Comparison of ENCODE assay signal across 25 cellular contexts in the genomic region with DNA sequence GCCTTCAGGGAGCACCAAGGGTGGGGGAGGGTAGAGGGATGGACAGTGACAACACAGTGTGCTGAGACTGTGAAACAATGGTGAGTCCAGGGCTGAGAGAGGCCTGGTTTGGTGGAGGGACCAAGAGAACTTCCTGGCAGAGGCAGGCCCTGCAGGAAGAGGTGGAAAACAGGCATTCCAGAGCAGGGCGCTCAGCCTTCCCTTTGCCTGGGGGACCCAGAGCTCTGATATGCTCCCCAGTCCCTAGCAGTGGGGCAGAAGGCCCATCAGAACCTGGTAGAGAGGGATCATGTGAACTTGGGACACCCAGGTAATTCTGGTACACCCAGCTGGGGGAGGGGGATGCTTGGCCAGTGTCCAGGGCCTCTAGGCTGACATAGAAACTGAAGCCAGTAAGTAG. TPM values are rescaled to one million over a fixed set of nuclear protein-coding genes. Genes with fewer than 3 reads are reported as not detected.
A peak's percentile ranks its signal among the peaks of the same experiment; 100 is the strongest.
DNase-seq lines count a peak whose midpoint lies in the region; ATAC-seq, FAIRE-seq and TF ChIP-seq lines count a peak whose summit lies in the region.
"Had no signal": no experiment of that assay in that cellular context is flagged by ENCODE, and none has a peak within 500 bp of the region (broad histone marks: within the 10 kb centered on the region; RNA-seq: fewer than 3 reads in every experiment).

No MANE protein-coding gene starts in this region.

- CTCF ChIA-PET in H1 (lab: Charles Lee; ENCODE audit: partially characterized antibody) = interaction anchor here (1.4 kb wide), 1 partner anchor 76 kb away, joined by 4 read pairs; no protein-coding TSS in a partner anchor

- H3K56ac ChIP-seq in H1 (replicated peaks; ENCODE audit: insufficient read length, low read depth, low read length) = no peak overlapping the region

- 0 out of 2 replicates have a peak, but pooled peaks cover 1% of the 10 kb centered on the region for H3K23me2 ChIP-seq in H1 (ENCODE audit: low read depth, low read length)

- no peak overlapping the region for H3K4me3 Mint-ChIP-seq in natural killer cell treated with Interleukin-12 subunit alpha and Interleukin-12 subunit beta and Interleukin-15 and Interleukin-18, amount 100 ng/mL, for 72 hours
- H3K4me3 Mint-ChIP-seq: B cell, neural crest cell had no signal

- no peaks in the 10 kb centered on the region for H3K79me2 ChIP-seq in H1 (ENCODE audit: control insufficient read depth in 1 of 2, insufficient read depth in 2 of 2, low read length in 2 of 2)

- H2AFZ ChIP-seq in H1 (ENCODE audit: low read length) (no peak overlapping the region), mesenchymal stem cell (ENCODE audit: low read depth, low read length) (no peak overlapping the region)

- no peaks in the 10 kb centered on the region for H3K36me3 Mint-ChIP-seq in natural killer cell treated with Interleukin-12 subunit alpha and Interleukin-12 subunit beta and Interleukin-15 and Interleukin-18, amount 100 ng/mL, for 72 hours

- H4K91ac ChIP-seq in H1 (replicated peaks; ENCODE audit: insufficient read length, low read length) = no peak overlapping the region
- no peak overlapping the region for H4K91ac ChIP-seq in mesenchymal stem cell (ENCODE audit: low read length)

- no peaks in the 10 kb centered on the region for H3K27me3 Mint-ChIP-seq in natural killer cell treated with Interleukin-12 subunit alpha and Interleukin-12 subunit beta and Interleukin-15 and Interleukin-18, amount 100 ng/mL, for 72 hours
- H3K27me3 Mint-ChIP-seq: B cell had no signal

- H3K9me3 Mint-ChIP-seq in natural killer cell treated with Interleukin-12 subunit alpha and Interleukin-12 subunit beta and Interleukin-15 and Interleukin-18, amount 100 ng/mL, for 72 hours = no peaks in the 10 kb centered on the region
- H3K9me3 Mint-ChIP-seq: neural crest cell had no signal

- H3K9ac ChIP-seq in BLaER1 treated with 17β-estradiol and CSF1 and Interleukin-3, amounts not matched to agents 10 nM and 100 nM = no peak overlapping the region
- H3K9ac ChIP-seq in H1 (replicated peaks in 1 of 4; ENCODE audit: extremely low read depth in 1 of 4, low read depth in 3 of 4, low read length in 3 of 4) = no peak overlapping the region
- H3K9ac ChIP-seq in mesenchymal stem cell (ENCODE audit: low read length) = no peak overlapping the region

- H3K4me1 ChIP-seq in BLaER1 treated with 17β-estradiol and CSF1 and Interleukin-3, amounts not matched to agents 10 nM and 100 nM = peaks cover 34 to 43% (median 40%) of the 10 kb centered on the region in 10 experiments
- H3K4me1 ChIP-seq in H1 (replicated peaks in 1 of 4; ENCODE audit: control insufficient read depth in 3 of 4, insufficient read depth in 4 of 4, low read length in 3 of 4) (0 out of 7 replicates have a peak, but pooled peaks cover 0 to 4% (median 0%) of the 10 kb centered on the region in 4 experiments), mesenchymal stem cell (ENCODE audit: control insufficient read depth, insufficient read depth, low read depth, low read length) (peaks cover 9% of the 10 kb centered on the region)
- H3K4me1 ChIP-seq: prostate gland had no signal

- TF ChIP-seq RAD21 in H1 (IDR thresholded peaks at IDR 0.05 in 1 of 2, conservative IDR thresholded peaks at IDR 0.05 in 1 of 2; ENCODE audit: low read depth in 2 of 2, low read length in 2 of 2) = no peak

- DNase-seq in HCEC 1CT (peak; percentile 31), H1 (ENCODE audit: low read depth in 1 of 2, low spot score in 2 of 2) (no peak), mesenchymal stem cell (no peak), cerebellar cortex (ENCODE audit: low spot score) (no peak), NCI-H2029 (lab: John Stamatoyannopoulos, UW) (no peak)
- DNase-seq in natural killer cell treated with Interleukin-12 subunit alpha and Interleukin-12 subunit beta and Interleukin-15 and Interleukin-18, amount 100 ng/mL, for 72 hours (ENCODE audit: low spot score) = no peak
- DNase-seq: activated CD4-positive, alpha-beta T cell treated with anti-CD3 and anti-CD28 coated beads, Interleukin-2, amount 50 U/mL, for 48 hours; activated naive CD4-positive, alpha-beta T cell; amygdala; caudate nucleus; left lung; mucosa of descending colon; NCI-H1436; NCI-H2171; NCI-H69; SHP77 treated with DMSO at 0.1 percent for 48 hours; stimulated activated CD4-positive, alpha-beta T cell treated with anti-CD3 and anti-CD28 coated beads, Interleukin-4, amount 100 ng/mL, for 24 hours; T-helper 1 cell had no signal

- no peaks in the 10 kb centered on the region for H3K27me3 ChIP-seq in BLaER1 treated with 17β-estradiol and CSF1 and Interleukin-3, amounts not matched to agents 10 nM and 100 nM
- no peaks in the 10 kb centered on the region for H3K27me3 ChIP-seq in H1 (replicated peaks in 1 of 4; ENCODE audit: control insufficient read depth in 3 of 4, extremely low read depth in 1 of 4, insufficient read depth in 3 of 4, low read length in 3 of 4)
- H3K27me3 ChIP-seq in mesenchymal stem cell (ENCODE audit: control insufficient read depth in 1 of 2, insufficient read depth in 1 of 2, low read length in 2 of 2) = peaks cover 0 to 4% of the 10 kb centered on the region in 2 experiments
- H3K27me3 ChIP-seq: left lung had no signal

- no peak overlapping the region for H4K5ac ChIP-seq in H1 (ENCODE audit: insufficient read length, low read depth, low read length)

- H3K9me3 ChIP-seq in BLaER1 treated with 17β-estradiol and CSF1 and Interleukin-3, amounts not matched to agents 10 nM and 100 nM (replicated peaks in 1 of 11) = no peaks in the 10 kb centered on the region
- no peaks in the 10 kb centered on the region for H3K9me3 ChIP-seq in H1 (ENCODE audit: insufficient read depth in 2 of 2, low read depth in 1 of 2, low read length in 1 of 2)
- H3K9me3 ChIP-seq in mesenchymal stem cell (ENCODE audit: control insufficient read depth, low read length) = no peaks in the 10 kb centered on the region
- H3K9me3 ChIP-seq: left lung, mucosa of descending colon, prostate gland had no signal

- H3K27ac ChIP-seq in BLaER1 treated with 17β-estradiol and CSF1 and Interleukin-3, amounts not matched to agents 10 nM and 100 nM = no peak overlapping the region; a peak in 1 of 22 replicates
- H3K27ac ChIP-seq in H1 (ENCODE audit: low read depth, low read length) (no peak overlapping the region), mesenchymal stem cell (ENCODE audit: low read length, poor library complexity, severe bottlenecking) (no peak overlapping the region)
- H3K27ac ChIP-seq: left lung, prostate gland had no signal

- ATAC-seq in GM21717 (IDR thresholded peaks at IDR 0.05; ENCODE audit: unreplicated experiment) = no peak
- ATAC-seq in natural killer cell treated with Interleukin-12 subunit alpha and Interleukin-12 subunit beta and Interleukin-15 and Interleukin-18, amount 100 ng/mL, for 72 hours = no peak
- ATAC-seq: esophagus mucosa, left lung, mucosa of descending colon had no signal

- TF ChIP-seq POLR2A in H1 (IDR thresholded peaks at IDR 0.05; ENCODE audit: control extremely low read depth in 1 of 2, low read depth in 2 of 2, low read length in 2 of 2) = no peak

- peak overlapping the region; percentile 21 to 71 (median 61); a peak in 20 of 22 replicates for H3K4me2 ChIP-seq in BLaER1 treated with 17β-estradiol and CSF1 and Interleukin-3, amounts not matched to agents 10 nM and 100 nM
- H3K4me2 ChIP-seq in H1 (ENCODE audit: insufficient read depth in 1 of 2, low read depth in 2 of 2, low read length in 2 of 2) (no peak overlapping the region), mesenchymal stem cell (ENCODE audit: low read length, poor library complexity, severe bottlenecking) (no peak overlapping the region)

- whole genome bisulfite sequencing in H1 (ENCODE audit: extremely low coverage in 1 of 2, insufficient coverage in 1 of 2, insufficient read length in 1 of 2, insufficient replicate concordance in 2 of 2, low coverage in 1 of 2, low lambda C conversion rate in 2 of 2, missing lambda C conversion rate in 1 of 2), 2 experiments = 86% methylated on average over 1 of the region's 1 CpG; no CpG with 5 or more reads in 1 of the 2 experiments
- 90% methylated on average over 1 of the region's 1 CpG for WGBS in mesenchymal stem cell

- no peak overlapping the region for H2BK20ac ChIP-seq in H1 (ENCODE audit: low read length)

- H3K27ac Mint-ChIP-seq in natural killer cell treated with Interleukin-12 subunit alpha and Interleukin-12 subunit beta and Interleukin-15 and Interleukin-18, amount 100 ng/mL, for 72 hours = no peak overlapping the region
- H3K27ac Mint-ChIP-seq: B cell had no signal

- no peak overlapping the region for H2BK12ac ChIP-seq in H1 (ENCODE audit: low read depth, low read length)
- H2BK12ac ChIP-seq in mesenchymal stem cell (ENCODE audit: low read length in 2 of 2) = no peak overlapping the region

- H3K79me1 ChIP-seq in H1 (ENCODE audit: low read depth, low read length) (no peaks in the 10 kb centered on the region), mesenchymal stem cell (replicated peaks; ENCODE audit: low read length, poor library complexity, severe bottlenecking) (no peaks in the 10 kb centered on the region)

- H2BK5ac ChIP-seq in H1 (ENCODE audit: low read depth, low read length) (no peak overlapping the region), mesenchymal stem cell (ENCODE audit: low read depth, low read length, poor library complexity, severe bottlenecking) (no peak overlapping the region)

- TF ChIP-seq EP300 in H1 (IDR thresholded peaks at IDR 0.05; ENCODE audit: borderline replicate concordance in 1 of 2, low read depth in 2 of 2, low read length in 2 of 2) = no peak

- H3K4me1 Mint-ChIP-seq in natural killer cell treated with Interleukin-12 subunit alpha and Interleukin-12 subunit beta and Interleukin-15 and Interleukin-18, amount 100 ng/mL, for 72 hours (ENCODE audit: low read depth in 2 of 2) = peaks cover 0 to 5% of the 10 kb centered on the region in 2 donors

- no peaks in the 10 kb centered on the region for H3K36me3 ChIP-seq in BLaER1 treated with 17β-estradiol and CSF1 and Interleukin-3, amounts not matched to agents 10 nM and 100 nM
- H3K36me3 ChIP-seq in H1 (ENCODE audit: control insufficient read depth in 2 of 4, insufficient read depth in 4 of 4, low read length in 3 of 4) = no peaks in the 10 kb centered on the region
- peaks cover 0 to 93% of the 10 kb centered on the region in 2 experiments for H3K36me3 ChIP-seq in mesenchymal stem cell (ENCODE audit: control insufficient read depth in 1 of 2, insufficient read depth in 2 of 2, low read depth in 1 of 2, low read length in 2 of 2)
- H3K36me3 ChIP-seq: prostate gland had no signal

- H4K20me1 ChIP-seq in BLaER1 treated with 17β-estradiol and CSF1 and Interleukin-3, amounts not matched to agents 10 nM and 100 nM = no peaks in the 10 kb centered on the region
- H4K20me1 ChIP-seq in H1 (replicated peaks in 1 of 2; ENCODE audit: control insufficient read depth in 1 of 2, insufficient read depth in 2 of 2, low read length in 2 of 2) = no peaks in the 10 kb centered on the region

- no peak overlapping the region for H3K4ac ChIP-seq in H1 (replicated peaks; ENCODE audit: insufficient read length, low read depth, low read length)
- H3K4ac ChIP-seq in mesenchymal stem cell (ENCODE audit: low read depth in 1 of 2, low read length in 2 of 2) = no peak overlapping the region

- no peak overlapping the region for H3K23ac ChIP-seq in H1 (ENCODE audit: insufficient read length)
- no peak overlapping the region for H3K23ac ChIP-seq in mesenchymal stem cell (ENCODE audit: low read length in 2 of 2)

- H3K18ac ChIP-seq in H1 (ENCODE audit: extremely low read depth, low read length) (no peak overlapping the region), mesenchymal stem cell (ENCODE audit: low read depth in 1 of 2, low read length in 2 of 2) (no peak overlapping the region)

- no peak overlapping the region for H2BK120ac ChIP-seq in H1 (replicated peaks; ENCODE audit: low read depth, low read length)
- no peak overlapping the region for H2BK120ac ChIP-seq in mesenchymal stem cell (ENCODE audit: low read depth, low read length)

- H4K8ac ChIP-seq in H1 (ENCODE audit: extremely low read depth, insufficient read depth, low read length) = 0 out of 2 replicates have a peak overlapping the region, but pooled peaks have one; percentile 35
- H4K8ac ChIP-seq in mesenchymal stem cell (ENCODE audit: low read length) = peak overlapping the region; percentile 3

- H3K14ac ChIP-seq in H1 (ENCODE audit: insufficient read length) = no peak overlapping the region
- H3K14ac ChIP-seq in mesenchymal stem cell (ENCODE audit: low read length in 2 of 2) = no peak overlapping the region

- H3K4me3 ChIP-seq in BLaER1 treated with 17β-estradiol and CSF1 and Interleukin-3, amounts not matched to agents 10 nM and 100 nM = no peak overlapping the region
- H3K4me3 ChIP-seq in H1 (ENCODE audit: extremely low read depth in 1 of 4, insufficient read depth in 2 of 4, low read depth in 3 of 4, low read length in 4 of 4) (no peak overlapping the region), mesenchymal stem cell (ENCODE audit: insufficient read depth in 1 of 2, low read depth in 1 of 2, low read length in 2 of 2) (no peak overlapping the region)
- H3K4me3 ChIP-seq: left lung, mucosa of descending colon, prostate gland had no signal

- POLR2A ChIA-PET in H1 (lab: Charles Lee; ENCODE audit: partially characterized antibody) = no interaction called here

- no peak for FAIRE-seq in H1 (lab: Jason Lieb, UNC)
- FAIRE-seq: GM18507 had no signal

- H2BK15ac ChIP-seq in H1 (ENCODE audit: low read length) (no peak overlapping the region), mesenchymal stem cell (ENCODE audit: low read depth, poor library complexity, severe bottlenecking) (no peak overlapping the region)

- TF ChIP-seq CTCF in H1 (IDR thresholded peaks at IDR 0.05; ENCODE audit: control extremely low read depth in 1 of 3, insufficient read depth in 1 of 3, low read depth in 1 of 3, low read length in 3 of 3) = no peak

- no peak overlapping the region for H2AK5ac ChIP-seq in H1 (ENCODE audit: low read depth, low read length)
- no peak overlapping the region for H2AK5ac ChIP-seq in mesenchymal stem cell (ENCODE audit: low read length, severe bottlenecking)

RNA-seq across cellular contexts. Expression of a gene that starts 17.2 kb away (rescaled TPM):
- 10.4 and 14.7 TPM in 2 replicates for total RNA-seq in H1 (2021; fragmentation: NEBNext Ultra II Directional; extraction: Animal tissue kit (Norgen Biotek cat#: 25700))
- polyA plus RNA-seq in H1 (2011; rRNA removed) = 4.6 and 5.5 TPM in 2 replicates
- polyA plus RNA-seq in H1 (2011; cell fraction: cytosol; rRNA removed) = 5.7 TPM
- 9.4 TPM for polyA plus RNA-seq in H1 (2011; cell fraction: nucleus; rRNA removed)
- 6.5 to 9.0 TPM (median 7.1 TPM) in 4 replicates for polyA plus RNA-seq in H1 (2012, experiment 1 of 2)
- 0.81 TPM for polyA plus RNA-seq in H1 (2012, experiment 2 of 2)
- polyA plus RNA-seq in H1 (2013, experiment 1 of 2) = 4.8 TPM
- polyA plus RNA-seq in H1 (2013, experiment 2 of 2) = 5.5 TPM
- polyA minus RNA-seq in H1 (2011; rRNA and poly(A)+ RNA removed) = 17.3 and 22.6 TPM in 2 replicates
- polyA minus RNA-seq in H1 (2011; cell fraction: cytosol; rRNA and poly(A)+ RNA removed) = 8.7 TPM
- polyA minus RNA-seq in H1 (2011; cell fraction: nucleus; rRNA and poly(A)+ RNA removed) = 51.7 TPM
- polyA plus RNA-seq in mesenchymal stem cell (2013, experiment 1 of 2) = 10.1 TPM
- 10.5 TPM for polyA plus RNA-seq in mesenchymal stem cell (2013, experiment 2 of 2)
- total RNA-seq in natural killer cell treated with Interleukin-12 subunit alpha and Interleukin-12 subunit beta and Interleukin-15 and Interleukin-18, amount 100 ng/mL, for 72 hours = 10 to 100 TPM; 16.6 to 29.9 TPM

RNA-seq across cellular contexts. Expression of a gene that starts 29.2 kb away (rescaled TPM):
- total RNA-seq in H1 (2021; fragmentation: NEBNext Ultra II Directional; extraction: Animal tissue kit (Norgen Biotek cat#: 25700)) = 2.6 and 3.2 TPM in 2 replicates
- polyA plus RNA-seq in H1 (2011; rRNA removed) = 5.9 and 8.5 TPM in 2 replicates
- 8.6 TPM for polyA plus RNA-seq in H1 (2011; cell fraction: cytosol; rRNA removed)
- 9.8 TPM for polyA plus RNA-seq in H1 (2011; cell fraction: nucleus; rRNA removed)
- 3.8 to 6.2 TPM (median 5.1 TPM) in 4 replicates for polyA plus RNA-seq in H1 (2012, experiment 1 of 2)
- 4.5 TPM for polyA plus RNA-seq in H1 (2012, experiment 2 of 2)
- 2.2 TPM for polyA plus RNA-seq in H1 (2013, experiment 1 of 2)
- 2.6 TPM for polyA plus RNA-seq in H1 (2013, experiment 2 of 2)
- 10.7 and 12.8 TPM in 2 replicates for polyA minus RNA-seq in H1 (2011; rRNA and poly(A)+ RNA removed)
- 3.8 TPM for polyA minus RNA-seq in H1 (2011; cell fraction: cytosol; rRNA and poly(A)+ RNA removed)
- 3.4 TPM for polyA minus RNA-seq in H1 (2011; cell fraction: nucleus; rRNA and poly(A)+ RNA removed)
- 0.35 TPM for polyA plus RNA-seq in mesenchymal stem cell (2013, experiment 1 of 2)
- polyA plus RNA-seq in mesenchymal stem cell (2013, experiment 2 of 2) = 0.56 TPM
- 1 to 10 TPM in 1 of 2 donors, under 1 TPM in 1; 1.00 to 3.1 TPM for total RNA-seq in natural killer cell treated with Interleukin-12 subunit alpha and Interleukin-12 subunit beta and Interleukin-15 and Interleukin-18, amount 100 ng/mL, for 72 hours

Comparison
In these comparisons a context has a peak if more than half of its experiments do, and no peak if none do; other contexts are left out.
1. H3K4me2 ChIP-seq: peak in BLaER1 treated with 17β-estradiol and CSF1 and Interleukin-3, amounts not matched to agents 10 nM and 100 nM (11 of 11); none in H1 (0 of 2) and mesenchymal stem cell (single experiment).